27 cellular contexts compared by ENCODE assay signal in the genomic region with DNA sequence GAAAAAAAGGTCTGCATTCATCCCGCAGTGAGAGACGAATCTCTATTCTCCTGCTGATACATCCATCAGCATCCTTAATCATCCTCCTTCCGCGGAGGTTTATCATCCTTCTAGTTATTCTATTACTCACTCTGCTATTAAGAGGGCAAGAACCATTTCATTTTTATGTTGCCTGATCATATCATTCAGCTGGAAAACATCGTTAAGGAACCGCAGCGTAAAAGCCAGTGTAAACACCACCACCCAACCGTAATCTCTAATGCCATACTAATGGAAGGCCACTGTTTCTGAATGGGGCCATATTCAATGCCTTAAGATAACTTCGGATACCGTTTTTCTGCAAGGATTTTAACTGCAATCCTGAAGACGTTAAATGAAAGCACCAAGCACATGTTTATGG. TPM values are rescaled to one million over a fixed set of nuclear protein-coding genes. Genes with fewer than 3 reads are reported as not detected.
A peak's percentile ranks its signal among the peaks of the same experiment; 100 is the strongest.
DNase-seq lines count a peak whose midpoint lies in the region; ATAC-seq, FAIRE-seq and TF ChIP-seq lines count a peak whose summit lies in the region.
"Had no signal": no experiment of that assay in that cellular context is flagged by ENCODE, and none has a peak within 500 bp of the region (broad histone marks: within the 10 kb centered on the region; RNA-seq: fewer than 3 reads in every experiment).

No MANE protein-coding gene starts in this region.

- POLR2A ChIA-PET in SK-N-SH (lab: Yijun Ruan, JAX) = no interaction called here

- H3K79me2 ChIP-seq in SK-N-SH (ENCODE audit: insufficient read depth) = no peaks in the 10 kb centered on the region

- H4K20me1 ChIP-seq in SK-N-SH (ENCODE audit: insufficient read depth) = no peaks in the 10 kb centered on the region
- H4K20me1 ChIP-seq: BLaER1 had no signal

- no peaks in the 10 kb centered on the region; the same call in 1 of the 2 replicates for H3K27me3 ChIP-seq in SK-N-SH (ENCODE audit: insufficient read depth)
- H3K27me3 ChIP-seq: BLaER1 had no signal

- DNase-seq in SK-N-SH (no peak), M059J (ENCODE audit: low read depth) (peak; percentile 21)
- DNase-seq in activated CD4-positive, alpha-beta T cell treated with anti-CD3 and anti-CD28 coated beads for 48 hours = no peak
- DNase-seq: CD4-positive, CD25-positive, alpha-beta regulatory T cell; DMS53; H9; MG63; NCI-H1105 treated with DMSO at 0.1 percent for 48 hours; NCI-H2029 treated with DMSO at 0.1 percent for 48 hours; NCI-H2171 treated with DMSO at 0.1 percent for 48 hours; NCI-H446; NCI-H82; NK-92 treated with Interleukin-12 subunit alpha and Interleukin-12 subunit beta, amount 100 ng/mL, for 24 hours; PC-3; SJCRH30; T-helper 1 cell had no signal

- H3K9me3 ChIP-seq in SK-N-SH = no peaks in the 10 kb centered on the region
- H3K9me3 ChIP-seq: MG63, SJCRH30 had no signal

- FAIRE-seq in endometrium (lab: Jason Lieb, UNC) = peak; percentile 8
- FAIRE-seq: A204.1, D721Med, HTR-8/SVneo, K562 had no signal

- CTCF ChIA-PET in SK-N-SH (lab: Yijun Ruan, JAX) = interaction anchor here (1.2 kb wide), 1 partner anchor 9 kb away, joined by 3 read pairs; no protein-coding TSS in a partner anchor

- H3K4me3 ChIP-seq in SK-N-SH (ENCODE audit: low read depth in 2 of 2, low read length in 1 of 2) = no peak overlapping the region
- H3K4me3 ChIP-seq: BLaER1, GM23338, K562, MG63, SJCRH30 had no signal

- no peak overlapping the region for H3K9ac ChIP-seq in SK-N-SH
- H3K9ac ChIP-seq: BLaER1 had no signal

- no peak for TF ChIP-seq CTCF in SK-N-SH (IDR thresholded peaks at IDR 0.05)

- H3F3A ChIP-seq in SK-N-SH (replicated peaks; ENCODE audit: insufficient read depth) = no peaks in the 10 kb centered on the region

- 17% methylated on average over 11 of the region's 11 CpGs for WGBS in SK-N-SH (ENCODE audit: low lambda C conversion rate)

- H3K36me3 ChIP-seq in SK-N-SH (replicated peaks in 1 of 2; ENCODE audit: control insufficient read depth in 1 of 2, insufficient read depth in 2 of 2, low read length in 1 of 2) = no peaks in the 10 kb centered on the region
- H3K36me3 ChIP-seq: BLaER1, MG63, SJCRH30 had no signal

- TF ChIP-seq RAD21 in SK-N-SH (IDR thresholded peaks at IDR 0.05; ENCODE audit: low read length) = no peak

- no peak overlapping the region for H3K27ac ChIP-seq in SK-N-SH (ENCODE audit: low read depth in 2 of 2, low read length in 1 of 2)
- H3K27ac ChIP-seq: BLaER1, SJCRH30 had no signal

- no peak for ATAC-seq in SK-N-SH treated with all-trans-retinoic acid at 6 μM for 48 hours
- ATAC-seq in GM21360 (IDR thresholded peaks at IDR 0.05; ENCODE audit: unreplicated experiment) = no peak
- ATAC-seq in GM18870 (IDR thresholded peaks at IDR 0.05; ENCODE audit: unreplicated experiment) = no peak
- ATAC-seq: GM23338, K562, PC-3, Right ventricle myocardium inferior had no signal

- TF ChIP-seq EP300 in SK-N-SH (IDR thresholded peaks at IDR 0.05; ENCODE audit: borderline replicate concordance in 1 of 2, low read depth in 1 of 2, low read length in 1 of 2) = no peak

- no peaks in the 10 kb centered on the region for H3K9me2 ChIP-seq in SK-N-SH

- H3K4me1 ChIP-seq in SK-N-SH (ENCODE audit: control insufficient read depth in 1 of 2, insufficient read depth in 2 of 2, low read depth in 1 of 2, low read length in 1 of 2) = no peaks in the 10 kb centered on the region
- H3K4me1 ChIP-seq: BLaER1, SJCRH30 had no signal

- 0 out of 2 replicates have a peak overlapping the region, but pooled peaks have one; percentile 20 for H3K4me2 ChIP-seq in SK-N-SH
- H3K4me2 ChIP-seq: BLaER1, GM23338 had no signal

- peak overlapping the region; percentile 68; the same call in 1 of the 2 replicates for H2AFZ ChIP-seq in SK-N-SH (ENCODE audit: low read depth)
- H2AFZ ChIP-seq: GM23338 had no signal

TF ChIP-seq in SK-N-SH, 30 proteins besides CTCF, POLR2A, EP300 and RAD21 (continues in another document):
- TF ChIP-seq, protein P1, sequence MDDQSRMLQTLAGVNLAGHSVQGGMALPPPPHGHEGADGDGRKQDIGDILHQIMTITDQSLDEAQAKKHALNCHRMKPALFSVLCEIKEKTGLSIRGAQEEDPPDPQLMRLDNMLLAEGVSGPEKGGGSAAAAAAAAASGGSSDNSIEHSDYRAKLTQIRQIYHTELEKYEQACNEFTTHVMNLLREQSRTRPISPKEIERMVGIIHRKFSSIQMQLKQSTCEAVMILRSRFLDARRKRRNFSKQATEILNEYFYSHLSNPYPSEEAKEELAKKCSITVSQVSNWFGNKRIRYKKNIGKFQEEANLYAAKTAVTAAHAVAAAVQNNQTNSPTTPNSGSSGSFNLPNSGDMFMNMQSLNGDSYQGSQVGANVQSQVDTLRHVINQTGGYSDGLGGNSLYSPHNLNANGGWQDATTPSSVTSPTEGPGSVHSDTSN (IDR thresholded peaks at IDR 0.05) = no peak
- TF ChIP-seq YY1 (IDR thresholded peaks at IDR 0.05; ENCODE audit: low read depth) (no peak), POLR2AphosphoS5 (IDR thresholded peaks at IDR 0.05; ENCODE audit: low read depth, low read length) (no peak), TAF1 (IDR thresholded peaks at IDR 0.05; ENCODE audit: borderline replicate concordance, low read depth, low read length) (no peak), RCOR1 (IDR thresholded peaks at IDR 0.05; ENCODE audit: low read length) (no peak), GABPA (IDR thresholded peaks at IDR 0.05; ENCODE audit: low read depth) (no peak), RFX5 (IDR thresholded peaks at IDR 0.05; ENCODE audit: low read length) (no peak), TEAD4 (IDR thresholded peaks at IDR 0.05; ENCODE audit: borderline replicate concordance, insufficient read depth) (no peak), CHD2 (IDR thresholded peaks at IDR 0.05; ENCODE audit: low read length, partially characterized antibody) (no peak), FOXJ3 (CRISPR knock-in tag; IDR thresholded peaks at IDR 0.05) (no peak), NFIC (IDR thresholded peaks at IDR 0.05; ENCODE audit: borderline replicate concordance) (no peak), FOXM1 (IDR thresholded peaks at IDR 0.05; ENCODE audit: low read depth) (no peak)
- TF ChIP-seq, protein P2, sequence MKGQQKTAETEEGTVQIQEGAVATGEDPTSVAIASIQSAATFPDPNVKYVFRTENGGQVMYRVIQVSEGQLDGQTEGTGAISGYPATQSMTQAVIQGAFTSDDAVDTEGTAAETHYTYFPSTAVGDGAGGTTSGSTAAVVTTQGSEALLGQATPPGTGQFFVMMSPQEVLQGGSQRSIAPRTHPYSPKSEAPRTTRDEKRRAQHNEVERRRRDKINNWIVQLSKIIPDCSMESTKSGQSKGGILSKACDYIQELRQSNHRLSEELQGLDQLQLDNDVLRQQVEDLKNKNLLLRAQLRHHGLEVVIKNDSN (IDR thresholded peaks at IDR 0.05; ENCODE audit: borderline replicate concordance, low read depth) = no peak

TF ChIP-seq in SK-N-SH treated with all-trans-retinoic acid at 6 μM for 48 hours, 23 proteins besides CTCF, POLR2A, EP300 and RAD21 (continues in another document):
- TF ChIP-seq, protein P3, sequence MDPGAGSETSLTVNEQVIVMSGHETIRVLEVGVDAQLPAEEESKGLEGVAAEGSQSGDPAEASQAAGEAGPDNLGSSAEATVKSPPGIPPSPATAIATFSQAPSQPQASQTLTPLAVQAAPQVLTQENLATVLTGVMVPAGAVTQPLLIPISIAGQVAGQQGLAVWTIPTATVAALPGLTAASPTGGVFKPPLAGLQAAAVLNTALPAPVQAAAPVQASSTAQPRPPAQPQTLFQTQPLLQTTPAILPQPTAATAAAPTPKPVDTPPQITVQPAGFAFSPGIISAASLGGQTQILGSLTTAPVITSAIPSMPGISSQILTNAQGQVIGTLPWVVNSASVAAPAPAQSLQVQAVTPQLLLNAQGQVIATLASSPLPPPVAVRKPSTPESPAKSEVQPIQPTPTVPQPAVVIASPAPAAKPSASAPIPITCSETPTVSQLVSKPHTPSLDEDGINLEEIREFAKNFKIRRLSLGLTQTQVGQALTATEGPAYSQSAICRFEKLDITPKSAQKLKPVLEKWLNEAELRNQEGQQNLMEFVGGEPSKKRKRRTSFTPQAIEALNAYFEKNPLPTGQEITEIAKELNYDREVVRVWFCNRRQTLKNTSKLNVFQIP (CRISPR knock-in tag; IDR thresholded peaks at IDR 0.05; ENCODE audit: borderline replicate concordance, low read depth) = no peak
- TF ChIP-seq SNAI2 (CRISPR knock-in tag; IDR thresholded peaks at IDR 0.05) = no peak
- TF ChIP-seq ARNTL (CRISPR knock-in tag; IDR thresholded peaks at IDR 0.05; ENCODE audit: borderline replicate concordance, low read depth) = no peak
- no peak for TF ChIP-seq ZNF70 (CRISPR knock-in tag; IDR thresholded peaks at IDR 0.05)
- TF ChIP-seq TCF4 (CRISPR knock-in tag; IDR thresholded peaks at IDR 0.05; ENCODE audit: borderline replicate concordance) = no peak
- TF ChIP-seq, protein P4, sequence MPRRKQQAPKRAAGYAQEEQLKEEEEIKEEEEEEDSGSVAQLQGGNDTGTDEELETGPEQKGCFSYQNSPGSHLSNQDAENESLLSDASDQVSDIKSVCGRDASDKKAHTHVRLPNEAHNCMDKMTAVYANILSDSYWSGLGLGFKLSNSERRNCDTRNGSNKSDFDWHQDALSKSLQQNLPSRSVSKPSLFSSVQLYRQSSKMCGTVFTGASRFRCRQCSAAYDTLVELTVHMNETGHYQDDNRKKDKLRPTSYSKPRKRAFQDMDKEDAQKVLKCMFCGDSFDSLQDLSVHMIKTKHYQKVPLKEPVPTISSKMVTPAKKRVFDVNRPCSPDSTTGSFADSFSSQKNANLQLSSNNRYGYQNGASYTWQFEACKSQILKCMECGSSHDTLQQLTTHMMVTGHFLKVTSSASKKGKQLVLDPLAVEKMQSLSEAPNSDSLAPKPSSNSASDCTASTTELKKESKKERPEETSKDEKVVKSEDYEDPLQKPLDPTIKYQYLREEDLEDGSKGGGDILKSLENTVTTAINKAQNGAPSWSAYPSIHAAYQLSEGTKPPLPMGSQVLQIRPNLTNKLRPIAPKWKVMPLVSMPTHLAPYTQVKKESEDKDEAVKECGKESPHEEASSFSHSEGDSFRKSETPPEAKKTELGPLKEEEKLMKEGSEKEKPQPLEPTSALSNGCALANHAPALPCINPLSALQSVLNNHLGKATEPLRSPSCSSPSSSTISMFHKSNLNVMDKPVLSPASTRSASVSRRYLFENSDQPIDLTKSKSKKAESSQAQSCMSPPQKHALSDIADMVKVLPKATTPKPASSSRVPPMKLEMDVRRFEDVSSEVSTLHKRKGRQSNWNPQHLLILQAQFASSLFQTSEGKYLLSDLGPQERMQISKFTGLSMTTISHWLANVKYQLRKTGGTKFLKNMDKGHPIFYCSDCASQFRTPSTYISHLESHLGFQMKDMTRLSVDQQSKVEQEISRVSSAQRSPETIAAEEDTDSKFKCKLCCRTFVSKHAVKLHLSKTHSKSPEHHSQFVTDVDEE (CRISPR knock-in tag; IDR thresholded peaks at IDR 0.05) = no peak
- no peak for TF ChIP-seq ZFP3 (CRISPR knock-in tag; IDR thresholded peaks at IDR 0.05)

RNA-seq across cellular contexts. Expression of a gene that starts 36.7 kb away (rescaled TPM):
- polyA plus RNA-seq in SK-N-SH (2012; rRNA removed) = 1.8 and 2.8 TPM in 2 replicates
- polyA plus RNA-seq in SK-N-SH (2012; cell fraction: cytosol; rRNA removed) = 2.0 and 2.4 TPM in 2 replicates
- 5.0 and 5.7 TPM in 2 replicates for polyA plus RNA-seq in SK-N-SH (2012; cell fraction: nucleus; rRNA removed)
- total RNA-seq in M059J (2014; rRNA removed; shearing (Covaris generic)) = 9.7 and 11.9 TPM in 2 replicates
